ENCODE assay signal across 18 cellular contexts in the genomic region with DNA sequence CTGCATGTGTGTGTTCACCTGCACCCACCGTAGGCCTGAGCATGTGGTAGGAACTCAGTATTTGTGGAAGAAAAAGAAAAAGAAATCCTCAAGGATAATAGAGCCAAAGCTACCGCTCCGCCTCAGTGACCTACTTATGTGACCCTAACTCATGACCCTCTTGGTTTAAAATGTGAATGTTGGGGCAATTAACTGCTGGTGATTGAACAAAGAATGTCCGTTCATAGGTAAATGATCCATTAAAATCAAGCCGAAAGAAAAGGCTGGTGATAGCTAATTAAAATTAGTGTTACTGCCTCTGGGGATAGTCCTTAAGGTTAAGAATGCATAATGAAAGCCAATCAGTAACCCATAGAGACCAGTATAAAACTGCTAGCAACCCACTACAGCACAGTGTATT.
"Had no signal": no experiment of that assay in that cellular context is flagged by ENCODE, and none has a peak within 500 bp of the region (broad histone marks: within the 10 kb centered on the region; RNA-seq: fewer than 3 reads in every experiment).

No MANE protein-coding gene starts in this region.

- H3K27ac ChIP-seq: heart right ventricle, parathyroid adenoma, right atrium auricular region, transverse colon, vagina had no signal

- H3K9me3 Mint-ChIP-seq: activated B cell treated with CpG ODN at 0.5 μM for 24 hours; activated naive CD4-positive, alpha-beta T cell treated with anti-CD3 and anti-CD28 coated beads, Interleukin-2, amount 10 ng/mL, durations not matched to agents 7 days and 5 days; activated T-helper 2 cell treated with anti-CD3 and anti-CD28 coated beads, Interferon-gamma antibody, Interleukin-2, Interleukin-4, amounts not matched to agents 10 μg/mL and 5 μg/mL and 100 μg/mL, durations not matched to agents 14 hours and 24 hours and 36 hours had no signal

- H3K4me3 Mint-ChIP-seq: activated B cell treated with CpG ODN at 0.5 μM for 24 hours; activated naive CD4-positive, alpha-beta T cell treated with anti-CD3 and anti-CD28 coated beads, Interleukin-2, amount 10 ng/mL, durations not matched to agents 7 days and 5 days had no signal

- ATAC-seq: body of pancreas, heart right ventricle, left lobe of liver had no signal

- H3K4me3 ChIP-seq: body of pancreas, heart right ventricle, right atrium auricular region, transverse colon, vagina had no signal

- DNase-seq: activated B cell treated with CpG ODN at 0.5 μM for 24 hours; activated CD4-positive, alpha-beta T cell treated with anti-CD3 and anti-CD28 coated beads for 48 hours; activated CD8-positive, alpha-beta memory T cell treated with anti-CD3 and anti-CD28 coated beads, Interleukin-2, amount 50 U/mL, for 48 hours; activated naive CD4-positive, alpha-beta T cell treated with anti-CD3 and anti-CD28 coated beads, Interleukin-2, amount 10 ng/mL, durations not matched to agents 7 days and 5 days; body of pancreas; cortex of kidney; effector CD4-positive, alpha-beta T cell; heart right ventricle; midbrain; stimulated activated CD4-positive, alpha-beta T cell treated with anti-CD3 and anti-CD28 coated beads, Interleukin-15, amount 100 ng/mL, for 24 hours; stimulated activated CD4-positive, alpha-beta T cell treated with anti-CD3 and anti-CD28 coated beads, Interleukin-4, amount 100 ng/mL, for 24 hours; stimulated activated naive CD4-positive, alpha-beta T cell; transverse colon had no signal

- H3K27ac Mint-ChIP-seq: activated T-helper 2 cell treated with anti-CD3 and anti-CD28 coated beads, Interferon-gamma antibody, Interleukin-2, Interleukin-4, amounts not matched to agents 10 μg/mL and 5 μg/mL and 100 μg/mL, durations not matched to agents 14 hours and 24 hours and 36 hours had no signal

- H3K36me3 ChIP-seq: transverse colon, vagina had no signal

- H3K4me1 ChIP-seq: parathyroid adenoma had no signal

- H3K27me3 ChIP-seq: body of pancreas, heart right ventricle, right atrium auricular region, transverse colon, vagina had no signal

- H3K27me3 Mint-ChIP-seq: activated B cell treated with CpG ODN at 0.5 μM for 24 hours; activated naive CD4-positive, alpha-beta T cell treated with anti-CD3 and anti-CD28 coated beads, Interleukin-2, amount 10 ng/mL, durations not matched to agents 7 days and 5 days had no signal

- H3K9me3 ChIP-seq: body of pancreas, heart right ventricle, right atrium auricular region, transverse colon, vagina had no signal
